ENCODE assay signal across 23 cellular contexts in genomic region chr6:168609914-168610490, GRCh38.
"Had no signal": no experiment of that assay in that cellular context is flagged by ENCODE, and none has a peak within 500 bp of the region (broad histone marks: within the 10 kb centered on the region; RNA-seq: fewer than 3 reads in every experiment).

No MANE protein-coding gene starts in this region.

- H3K4me1 ChIP-seq: breast epithelium, esophagus muscularis mucosa, right atrium auricular region, upper lobe of right lung had no signal

- H3K27me3 ChIP-seq: breast epithelium, esophagus muscularis mucosa, right atrium auricular region, upper lobe of right lung had no signal

- H3K4me3 ChIP-seq: breast epithelium, esophagus muscularis mucosa, mucosa of descending colon, right atrium auricular region, upper lobe of right lung had no signal

- FAIRE-seq: frontal cortex, islet of Langerhans had no signal

- ATAC-seq: activated CD8-positive, alpha-beta memory T cell treated with anti-CD3 and anti-CD28 coated beads, Interleukin-2, amount 10 ng/mL, durations not matched to agents 7 days and 5 days; activated CD8-positive, alpha-beta T cell treated with anti-CD3 and anti-CD28 coated beads for 36 hours; activated naive CD4-positive, alpha-beta T cell treated with anti-CD3 and anti-CD28 coated beads, Interleukin-2, amount 50 U/mL, for 72 hours; left cardiac atrium; left ventricle myocardium superior; mucosa of descending colon; stimulated activated naive CD8-positive, alpha-beta T cell treated with anti-CD3 and anti-CD28 coated beads, Interleukin-15, Interleukin-2, amounts not matched to agents 100 U/mL and 50 U/mL, for 24 hours; upper lobe of right lung had no signal

- H3K27ac ChIP-seq: breast epithelium, esophagus muscularis mucosa, right atrium auricular region, upper lobe of right lung had no signal

- DNase-seq: activated CD4-positive, alpha-beta T cell treated with anti-CD3 and anti-CD28 coated beads, Interleukin-2, amount 50 U/mL, for 1 hour; activated CD4-positive, CD25-positive, alpha-beta regulatory T cell treated with anti-CD3 and anti-CD28 coated beads, Interleukin-2, amount 50 U/mL, for 72 hours; activated CD8-positive, alpha-beta memory T cell treated with anti-CD3 and anti-CD28 coated beads, Interleukin-2, amount 10 ng/mL, durations not matched to agents 7 days and 5 days; activated CD8-positive, alpha-beta T cell treated with anti-CD3 and anti-CD28 coated beads for 36 hours; activated naive CD4-positive, alpha-beta T cell; activated T-cell treated with anti-CD3 and anti-CD28 coated beads, Interleukin-2, amount 50 U/mL, for 48 hours; central memory CD4-positive, alpha-beta T cell; left cardiac atrium; left ventricle myocardium superior; mucosa of descending colon; naive B cell; nucleus accumbens; stimulated activated CD4-positive, alpha-beta T cell treated with anti-CD3 and anti-CD28 coated beads, Interleukin-2, amount 100 ng/mL, for 48 hours; stimulated activated naive CD8-positive, alpha-beta T cell treated with anti-CD3 and anti-CD28 coated beads, Interleukin-15, Interleukin-2, amounts not matched to agents 100 U/mL and 50 U/mL, for 24 hours; substantia nigra; T-helper 9 cell; upper lobe of right lung had no signal

- H3K36me3 ChIP-seq: breast epithelium, right atrium auricular region, upper lobe of right lung had no signal

- H3K9me3 ChIP-seq: breast epithelium, esophagus muscularis mucosa, mucosa of descending colon, right atrium auricular region, upper lobe of right lung had no signal
